Comparison of ENCODE assay signal across 8 cellular contexts in the genomic region with DNA sequence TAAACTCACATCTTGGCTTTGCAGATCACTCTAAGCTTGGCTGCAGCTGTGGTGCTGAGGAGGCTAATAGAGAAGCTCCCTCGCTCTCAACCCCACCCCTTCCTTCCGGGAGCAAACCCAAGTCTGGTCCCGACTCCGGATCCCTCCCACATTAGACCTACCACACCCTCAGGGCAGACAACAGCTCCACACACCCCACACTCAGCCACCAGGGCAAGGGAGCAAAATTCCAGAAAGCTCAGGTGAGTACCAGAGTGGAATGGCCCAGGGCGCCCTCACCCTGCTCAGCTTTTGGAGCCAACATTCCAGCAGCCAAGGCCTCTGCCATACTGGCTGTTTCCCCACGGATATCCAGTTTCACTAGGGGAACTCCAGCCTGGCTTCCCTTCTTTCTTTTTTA. TPM values are rescaled to one million over a fixed set of nuclear protein-coding genes. Genes with fewer than 3 reads are reported as not detected.
DNase-seq lines count a peak whose midpoint lies in the region; ATAC-seq and TF ChIP-seq lines count a peak whose summit lies in the region.
"Not testable (repeated sequence)": the region's sequence is repeated elsewhere in the genome, so short reads cannot be mapped to it uniquely, and the experiment has no call there.

No MANE protein-coding gene starts in this region.

- not testable (repeated sequence) for H3K27me3 Mint-ChIP-seq in CD8-positive, alpha-beta T cell (ENCODE audit: low read depth); activated CD8-positive, alpha-beta T cell treated with anti-CD3 and anti-CD28 coated beads, Interleukin-2, amount 10 ng/mL, durations not matched to agents 7 days and 5 days (ENCODE audit: low read depth); activated naive CD8-positive, alpha-beta T cell treated with anti-CD3 and anti-CD28 coated beads for 36 hours; memory B cell; stimulated activated naive CD8-positive, alpha-beta T cell treated with anti-CD3 and anti-CD28 coated beads, Interleukin-15, amount 100 ng/mL, for 72 hours

- not testable (repeated sequence) for TF ChIP-seq POLR2A in gastrocnemius medialis (IDR thresholded peaks at IDR 0.05)

- not testable (repeated sequence) for H2AFZ ChIP-seq in SU-DHL-6 (ENCODE audit: low read depth, low read length, severe bottlenecking)

- not testable (repeated sequence) for H3K4me1 ChIP-seq in CD8-positive, alpha-beta T cell (ENCODE audit: insufficient read depth, low read length); foreskin keratinocyte; gastrocnemius medialis

- TF ChIP-seq CTCF in CD8-positive, alpha-beta T cell (IDR thresholded peaks at IDR 0.05); SU-DHL-6 (IDR thresholded peaks at IDR 0.05; ENCODE audit: insufficient read depth, low read length, poor library complexity, severe bottlenecking); foreskin keratinocyte (conservative IDR thresholded peaks at IDR 0.05); gastrocnemius medialis (IDR thresholded peaks at IDR 0.05 in 4 of 5, conservative IDR thresholded peaks at IDR 0.05 in 1 of 5): not testable (repeated sequence)

- ATAC-seq in CD8-positive, alpha-beta T cell, result peak; percentile 52
- peak; percentile 70 for ATAC-seq in activated CD8-positive, alpha-beta T cell treated with anti-CD3 and anti-CD28 coated beads, Interleukin-2, amount 10 ng/mL, durations not matched to agents 7 days and 5 days
- ATAC-seq in foreskin keratinocyte, result peak; percentile 95
- ATAC-seq in memory B cell (ENCODE audit: low read depth), result peak; percentile 58
- peak; percentile 72 to 75 for ATAC-seq in gastrocnemius medialis
- ATAC-seq in stimulated activated naive CD8-positive, alpha-beta T cell treated with anti-CD3 and anti-CD28 coated beads, Interleukin-15, amount 100 ng/mL, for 72 hours, result not testable (repeated sequence)

- intact Hi-C loops in CD8-positive, alpha-beta T cell (cut with DNase I, micrococcal nuclease); gastrocnemius medialis (cut with DNase I; ENCODE audit: low total_unique reads): not testable (repeated sequence)

- not testable (repeated sequence) for H3K79me2 ChIP-seq in SU-DHL-6 (ENCODE audit: insufficient read depth, low read length)

- H3K4me3 Mint-ChIP-seq in CD8-positive, alpha-beta T cell, result peak overlapping the region; percentile 54
- peak overlapping the region; percentile 36 for H3K4me3 Mint-ChIP-seq in activated CD8-positive, alpha-beta T cell treated with anti-CD3 and anti-CD28 coated beads, Interleukin-2, amount 10 ng/mL, durations not matched to agents 7 days and 5 days
- not testable (repeated sequence) for H3K4me3 Mint-ChIP-seq in activated naive CD8-positive, alpha-beta T cell treated with anti-CD3 and anti-CD28 coated beads for 36 hours; stimulated activated naive CD8-positive, alpha-beta T cell treated with anti-CD3 and anti-CD28 coated beads, Interleukin-15, amount 100 ng/mL, for 72 hours
- H3K4me3 Mint-ChIP-seq in memory B cell, result peak overlapping the region; percentile 63

- not testable (repeated sequence) for H3K9me3 ChIP-seq in CD8-positive, alpha-beta T cell (ENCODE audit: low read length); SU-DHL-6 (ENCODE audit: insufficient read depth, low read length); gastrocnemius medialis

- not testable (repeated sequence) for H3K27me3 ChIP-seq in CD8-positive, alpha-beta T cell (ENCODE audit: insufficient read depth, low read length); SU-DHL-6 (ENCODE audit: low read length); foreskin keratinocyte; gastrocnemius medialis

- not testable (repeated sequence) for H3K36me3 Mint-ChIP-seq in CD8-positive, alpha-beta T cell; activated CD8-positive, alpha-beta T cell treated with anti-CD3 and anti-CD28 coated beads, Interleukin-2, amount 10 ng/mL, durations not matched to agents 7 days and 5 days (ENCODE audit: low read depth); activated naive CD8-positive, alpha-beta T cell treated with anti-CD3 and anti-CD28 coated beads for 36 hours; memory B cell

- H3K36me3 ChIP-seq in CD8-positive, alpha-beta T cell (ENCODE audit: insufficient read depth, low read length); SU-DHL-6 (ENCODE audit: low read length); gastrocnemius medialis: not testable (repeated sequence)

- H3K9me3 Mint-ChIP-seq in CD8-positive, alpha-beta T cell; activated CD8-positive, alpha-beta T cell treated with anti-CD3 and anti-CD28 coated beads, Interleukin-2, amount 10 ng/mL, durations not matched to agents 7 days and 5 days (ENCODE audit: insufficient read depth); activated naive CD8-positive, alpha-beta T cell treated with anti-CD3 and anti-CD28 coated beads for 36 hours; memory B cell; stimulated activated naive CD8-positive, alpha-beta T cell treated with anti-CD3 and anti-CD28 coated beads, Interleukin-15, amount 100 ng/mL, for 72 hours: not testable (repeated sequence)

- peak; percentile 0 to 63 (median 51) for DNase-seq in CD8-positive, alpha-beta T cell
- peak; percentile 61 for DNase-seq in activated CD8-positive, alpha-beta T cell treated with anti-CD3 and anti-CD28 coated beads, Interleukin-2, amount 10 ng/mL, durations not matched to agents 7 days and 5 days
- DNase-seq in activated naive CD8-positive, alpha-beta T cell treated with anti-CD3 and anti-CD28 coated beads for 36 hours, result peak; percentile 15
- not testable (repeated sequence) for DNase-seq in foreskin keratinocyte
- DNase-seq in memory B cell (ENCODE audit: low spot score in 2 of 2) (peak in 1 of 2 donors; percentile 34), gastrocnemius medialis (peak; percentile 67 to 79)
- DNase-seq in stimulated activated naive CD8-positive, alpha-beta T cell treated with anti-CD3 and anti-CD28 coated beads, Interleukin-15, amount 100 ng/mL, for 72 hours, result peak; percentile 3 to 8

- not testable (repeated sequence) for H3K9me2 ChIP-seq in SU-DHL-6 (replicated peaks; ENCODE audit: insufficient read depth, low read length)

- POLR2A ChIA-PET in CD8-positive, alpha-beta T cell (lab: Charles Lee); activated CD8-positive, alpha-beta T cell treated with anti-CD3 and anti-CD28 coated beads, Interleukin-2, amount 10 ng/mL, durations not matched to agents 7 days and 5 days (lab: Charles Lee): not testable (repeated sequence)

- not testable (repeated sequence) for H3F3A ChIP-seq in SU-DHL-6 (ENCODE audit: insufficient read depth)

- in situ Hi-C loops in gastrocnemius medialis (cut with MboI; ENCODE audit: low sequenced_read_pairs in 4 of 4), result not testable (repeated sequence)

- not testable (repeated sequence) for H3K27ac ChIP-seq in CD8-positive, alpha-beta T cell (ENCODE audit: low read depth, low read length); foreskin keratinocyte
- H3K27ac ChIP-seq in SU-DHL-6 (ENCODE audit: low read depth, low read length) (peak overlapping the region; percentile 79), gastrocnemius medialis (peak overlapping the region; percentile 66 to 76 (median 75))

- not testable (repeated sequence) for H4K20me1 ChIP-seq in SU-DHL-6 (ENCODE audit: low read depth, low read length)

- peak overlapping the region; percentile 44; the same call in 1 of the 2 replicates for H3K9ac ChIP-seq in SU-DHL-6 (ENCODE audit: low read length)

- not testable (repeated sequence) for H3K4me3 ChIP-seq in CD8-positive, alpha-beta T cell (ENCODE audit: low read depth, low read length)
- peak overlapping the region; percentile 52 for H3K4me3 ChIP-seq in SU-DHL-6 (ENCODE audit: insufficient read depth, low read length, poor library complexity, severe bottlenecking)
- H3K4me3 ChIP-seq in gastrocnemius medialis, result peak overlapping the region in 1 of 4 donors; percentile 20

- CTCF ChIA-PET in CD8-positive, alpha-beta T cell (lab: Charles Lee); activated CD8-positive, alpha-beta T cell treated with anti-CD3 and anti-CD28 coated beads, Interleukin-2, amount 10 ng/mL, durations not matched to agents 7 days and 5 days (lab: Charles Lee): not testable (repeated sequence)

- H3K4me1 Mint-ChIP-seq in CD8-positive, alpha-beta T cell (ENCODE audit: low read depth); activated CD8-positive, alpha-beta T cell treated with anti-CD3 and anti-CD28 coated beads, Interleukin-2, amount 10 ng/mL, durations not matched to agents 7 days and 5 days (ENCODE audit: low read depth); activated naive CD8-positive, alpha-beta T cell treated with anti-CD3 and anti-CD28 coated beads for 36 hours; memory B cell; stimulated activated naive CD8-positive, alpha-beta T cell treated with anti-CD3 and anti-CD28 coated beads, Interleukin-15, amount 100 ng/mL, for 72 hours: not testable (repeated sequence)

- peak overlapping the region; percentile 55 for H3K4me2 ChIP-seq in SU-DHL-6 (ENCODE audit: low read depth, low read length, poor library complexity, severe bottlenecking)

- peak overlapping the region; percentile 71 for H3K27ac Mint-ChIP-seq in CD8-positive, alpha-beta T cell
- H3K27ac Mint-ChIP-seq in activated CD8-positive, alpha-beta T cell treated with anti-CD3 and anti-CD28 coated beads, Interleukin-2, amount 10 ng/mL, durations not matched to agents 7 days and 5 days; activated naive CD8-positive, alpha-beta T cell treated with anti-CD3 and anti-CD28 coated beads for 36 hours; memory B cell; stimulated activated naive CD8-positive, alpha-beta T cell treated with anti-CD3 and anti-CD28 coated beads, Interleukin-15, amount 100 ng/mL, for 72 hours: not testable (repeated sequence)

RNA-seq across cellular contexts. Expression of gene SULT1A4, which starts 9.9 kb away (rescaled TPM):
- 1 to 10 TPM; 1.4 to 3.6 TPM for total RNA-seq in CD8-positive, alpha-beta T cell
- total RNA-seq in activated CD8-positive, alpha-beta T cell treated with anti-CD3 and anti-CD28 coated beads, Interleukin-2, amount 10 ng/mL, durations not matched to agents 7 days and 5 days, result 1 to 10 TPM; 4.3 to 5.9 TPM
- 1 to 10 TPM; 1.2 to 1.6 TPM for total RNA-seq in activated naive CD8-positive, alpha-beta T cell treated with anti-CD3 and anti-CD28 coated beads for 36 hours
- 0.37 and 1.7 TPM in 2 replicates for total RNA-seq in foreskin keratinocyte
- 1.4 and 4.0 TPM in 2 replicates for polyA plus RNA-seq in foreskin keratinocyte
- 1 to 10 TPM; 2.9 to 9.7 (median 7.5) TPM for total RNA-seq in gastrocnemius medialis

RNA-seq across cellular contexts. Expression of gene SLX1B, which starts 15.3 kb away (rescaled TPM):
- total RNA-seq in CD8-positive, alpha-beta T cell, result 10 to 100 TPM; 15.6 to 21.1 TPM
- total RNA-seq in activated CD8-positive, alpha-beta T cell treated with anti-CD3 and anti-CD28 coated beads, Interleukin-2, amount 10 ng/mL, durations not matched to agents 7 days and 5 days, result 10 to 100 TPM; 49.2 to 68.4 TPM
- 10 to 100 TPM; 67.1 to 67.3 TPM for total RNA-seq in activated naive CD8-positive, alpha-beta T cell treated with anti-CD3 and anti-CD28 coated beads for 36 hours
- total RNA-seq in foreskin keratinocyte (26.3 and 43.7 TPM in 2 replicates), gastrocnemius medialis (10 to 100 TPM; 31.6 to 57.4 (median 39.7) TPM)
- polyA plus RNA-seq in foreskin keratinocyte, result 61.0 and 78.2 TPM in 2 replicates

RNA-seq across cellular contexts. Expression of gene BOLA2, which starts 15.5 kb away (rescaled TPM):
- total RNA-seq in CD8-positive, alpha-beta T cell, result 10 to 100 TPM in 1 of 2 experiments, 1 to 10 TPM in 1; 9.5 to 10.5 TPM
- total RNA-seq in activated CD8-positive, alpha-beta T cell treated with anti-CD3 and anti-CD28 coated beads, Interleukin-2, amount 10 ng/mL, durations not matched to agents 7 days and 5 days, result 10 to 100 TPM; 10.9 to 12.9 TPM
- 10 to 100 TPM in 1 of 2 experiments, 1 to 10 TPM in 1; 9.3 to 12.1 TPM for total RNA-seq in activated naive CD8-positive, alpha-beta T cell treated with anti-CD3 and anti-CD28 coated beads for 36 hours
- total RNA-seq in foreskin keratinocyte (15.8 and 16.3 TPM in 2 replicates), gastrocnemius medialis (10 to 100 TPM in 2 of 4 donors, 1 to 10 TPM in 2; 3.3 to 17.6 (median 9.7) TPM)
- polyA plus RNA-seq in foreskin keratinocyte, result 28.5 and 30.9 TPM in 2 replicates

RNA-seq across cellular contexts. Expression of gene NPIPB12, which starts 36.5 kb away (rescaled TPM):
- total RNA-seq in CD8-positive, alpha-beta T cell, result 100 to 1,000 TPM; 119 to 128 TPM
- total RNA-seq in activated CD8-positive, alpha-beta T cell treated with anti-CD3 and anti-CD28 coated beads, Interleukin-2, amount 10 ng/mL, durations not matched to agents 7 days and 5 days, result 10 to 100 TPM; 80.9 to 87.4 TPM
- 10 to 100 TPM; 52.7 to 65.7 TPM for total RNA-seq in activated naive CD8-positive, alpha-beta T cell treated with anti-CD3 and anti-CD28 coated beads for 36 hours
- total RNA-seq in foreskin keratinocyte, result 14.2 and 14.8 TPM in 2 replicates
- 14.8 and 16.2 TPM in 2 replicates for polyA plus RNA-seq in foreskin keratinocyte
- 10 to 100 TPM in 2 of 4 donors, 1 to 10 TPM in 2; 6.8 to 28.2 (median 11.5) TPM for total RNA-seq in gastrocnemius medialis
